In the genomic region with DNA sequence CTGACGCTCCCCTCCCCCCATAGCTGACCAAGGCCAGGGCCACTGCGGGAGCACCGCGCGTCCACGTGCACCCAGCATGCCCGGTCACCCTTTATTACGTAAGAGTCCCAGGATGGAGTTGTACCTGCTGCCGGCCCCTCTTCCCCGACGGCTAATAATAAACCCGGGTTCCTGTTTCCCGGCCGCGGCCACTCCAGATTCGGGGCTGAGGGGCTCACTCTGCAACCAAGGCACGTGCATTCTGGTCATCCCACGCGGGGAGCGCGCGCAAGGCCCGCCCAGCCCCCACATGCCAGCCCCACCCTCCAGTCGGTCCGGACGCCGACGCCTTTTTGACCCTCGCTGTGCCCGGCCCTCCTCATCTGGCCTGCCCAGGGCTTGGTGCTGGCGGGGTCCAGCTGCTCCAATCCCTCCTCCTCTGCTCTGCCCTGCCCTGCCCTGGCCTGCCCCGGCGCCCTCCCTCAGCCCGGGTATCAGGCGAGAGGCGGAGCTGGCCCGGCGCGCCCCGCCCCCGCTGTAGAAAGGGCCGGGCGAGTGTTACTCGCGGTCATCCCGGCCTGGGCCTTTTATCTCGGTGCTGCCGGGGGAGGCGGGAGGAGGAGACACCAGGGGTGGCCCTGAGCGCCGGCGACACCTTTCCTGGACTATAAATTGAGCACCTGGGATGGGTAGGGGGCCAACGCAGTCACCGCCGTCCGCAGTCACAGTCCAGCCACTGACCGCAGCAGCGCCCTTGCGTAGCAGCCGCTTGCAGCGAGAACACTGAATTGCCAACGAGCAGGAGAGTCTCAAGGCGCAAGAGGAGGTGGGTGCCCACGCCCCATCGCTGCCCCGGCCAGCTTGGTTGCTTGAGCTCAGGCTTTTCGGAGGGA, we compare ENCODE assay signal across 8 cellular contexts. TPM values are rescaled to one million over a fixed set of nuclear protein-coding genes. Genes with fewer than 3 reads are reported as not detected.
DNase-seq lines count a peak whose midpoint lies in the region; ATAC-seq and TF ChIP-seq lines count a peak whose summit lies in the region.

No MANE protein-coding gene starts in this region.

- peak overlapping the region; percentile 98 for H3K4me3 Mint-ChIP-seq in nephron progenitor cell

- no peaks in the 10 kb centered on the region for H3K27me3 Mint-ChIP-seq in nephron progenitor cell (ENCODE audit: low read depth, poor library complexity)

- H3K9me3 Mint-ChIP-seq in nephron progenitor cell = peaks cover 25% of the 10 kb centered on the region

- no peaks in the 10 kb centered on the region for H3K9me3 ChIP-seq in thymus (ENCODE audit: control insufficient read depth)

- H3K4me3 ChIP-seq in foreskin fibroblast (ENCODE audit: low read depth in 1 of 2, low read length in 2 of 2) (peak overlapping the region; percentile 47 to 78), thymus (ENCODE audit: low read length) (peak overlapping the region; percentile 58)

- H3K36me3 ChIP-seq in thymus (ENCODE audit: control insufficient read depth, insufficient read depth) = no peaks in the 10 kb centered on the region

- H3K27ac Mint-ChIP-seq in nephron progenitor cell = peak overlapping the region; percentile 95

- no peaks in the 10 kb centered on the region for H3K27me3 ChIP-seq in thymus (ENCODE audit: control insufficient read depth, insufficient read depth)

- DNase-seq in Daoy (ENCODE audit: low read depth) (peak; percentile 78), KG1 (lab: John Stamatoyannopoulos, UW) (peak; percentile 41), RPMI7951 (ENCODE audit: low read depth) (peak; percentile 92), activated gamma-delta T cell (lab: John Stamatoyannopoulos, UW) (peak; percentile 45), foreskin fibroblast (peak; percentile 86 to 94), nephron progenitor cell (peak; percentile 77)

- H3K4me1 Mint-ChIP-seq in nephron progenitor cell = peaks cover 44% of the 10 kb centered on the region

- peak; percentile 47 for ATAC-seq in GM21786 (IDR thresholded peaks at IDR 0.05; ENCODE audit: unreplicated experiment)

- H3K36me3 Mint-ChIP-seq in nephron progenitor cell (ENCODE audit: low read depth) = no peaks in the 10 kb centered on the region

- TF ChIP-seq CTCF in foreskin fibroblast (IDR thresholded peaks at IDR 0.05; ENCODE audit: low read depth, low read length) = no peak
- TF ChIP-seq CTCF in nephron progenitor cell (IDR thresholded peaks at IDR 0.05) = no peak

- peaks cover 2% of the 10 kb centered on the region for H3K4me1 ChIP-seq in thymus (ENCODE audit: control insufficient read depth, insufficient read depth, low read length)

- WGBS in thymus = under 1% methylated on average over 67 of the region's 67 CpGs

- peak overlapping the region; percentile 86 for H3K27ac ChIP-seq in thymus (ENCODE audit: low read depth)

RNA-seq across cellular contexts. Expression of gene MID1IP1, which starts 2.6 kb away (rescaled TPM):
- total RNA-seq in Daoy (2014; rRNA removed; shearing (Covaris generic)) = 27.4 and 36.8 TPM in 2 replicates
- 58.4 and 64.1 TPM in 2 replicates for total RNA-seq in RPMI7951 (2014; rRNA removed; shearing (Covaris generic))
- polyA plus RNA-seq in thymus = 22.3 TPM

Comparison
In these comparisons a context has a peak if more than half of its experiments do, and no peak if none do; other contexts are left out.
1. Peak in every context shown above with its lines: DNase-seq, ATAC-seq, H3K4me3 ChIP-seq and H3K27ac ChIP-seq.
2. DNase-seq: peak in every context shown above with its lines; median percentile 92 in RPMI7951; 90 in foreskin fibroblast; 78 in Daoy; 77 in nephron progenitor cell; 45 in activated gamma-delta T cell; 41 in KG1.